2 cellular contexts compared by ENCODE assay signal in genomic region chr4:96531836-96532235, GRCh38.
TF ChIP-seq lines count a peak whose summit lies in the region.

No MANE protein-coding gene starts in this region.

TF ChIP-seq in HepG2, 621 proteins besides CTCF, POLR2A, EP300 and RAD21 (continued from another document):
- TF ChIP-seq ZNF205 (CRISPR knock-in tag; IDR thresholded peaks at IDR 0.05) (no peak), MAFF (IDR thresholded peaks at IDR 0.05; ENCODE audit: low read depth, low read length) (peak; percentile 91)

TF ChIP-seq in K562, 482 proteins besides CTCF, POLR2A, EP300 and RAD21 (continued from another document):
- TF ChIP-seq ARID1B (IDR thresholded peaks at IDR 0.05) (no peak), PRMT5 (CRISPR knock-in tag; IDR thresholded peaks at IDR 0.05) (no peak), STAT5B (CRISPR knock-in tag; IDR thresholded peaks at IDR 0.05) (no peak), C11orf30 (IDR thresholded peaks at IDR 0.05; ENCODE audit: low read depth) (peak; percentile 61; the same call in 1 of the 2 replicates), MAFG (tag; conservative IDR thresholded peaks at IDR 0.05) (peak; percentile 55), NFATC3 (IDR thresholded peaks at IDR 0.05) (no peak), ZNF316 (IDR thresholded peaks at IDR 0.05) (peak; percentile 83), ZNF511 (CRISPR knock-in tag; IDR thresholded peaks at IDR 0.05) (no peak), MAFF (IDR thresholded peaks at IDR 0.05; ENCODE audit: low read length) (peak; percentile 75), MAFK (IDR thresholded peaks at IDR 0.05; ENCODE audit: low read length) (peak; percentile 77)
